ENCODE assay signal across 1 cellular context in the genomic region with DNA sequence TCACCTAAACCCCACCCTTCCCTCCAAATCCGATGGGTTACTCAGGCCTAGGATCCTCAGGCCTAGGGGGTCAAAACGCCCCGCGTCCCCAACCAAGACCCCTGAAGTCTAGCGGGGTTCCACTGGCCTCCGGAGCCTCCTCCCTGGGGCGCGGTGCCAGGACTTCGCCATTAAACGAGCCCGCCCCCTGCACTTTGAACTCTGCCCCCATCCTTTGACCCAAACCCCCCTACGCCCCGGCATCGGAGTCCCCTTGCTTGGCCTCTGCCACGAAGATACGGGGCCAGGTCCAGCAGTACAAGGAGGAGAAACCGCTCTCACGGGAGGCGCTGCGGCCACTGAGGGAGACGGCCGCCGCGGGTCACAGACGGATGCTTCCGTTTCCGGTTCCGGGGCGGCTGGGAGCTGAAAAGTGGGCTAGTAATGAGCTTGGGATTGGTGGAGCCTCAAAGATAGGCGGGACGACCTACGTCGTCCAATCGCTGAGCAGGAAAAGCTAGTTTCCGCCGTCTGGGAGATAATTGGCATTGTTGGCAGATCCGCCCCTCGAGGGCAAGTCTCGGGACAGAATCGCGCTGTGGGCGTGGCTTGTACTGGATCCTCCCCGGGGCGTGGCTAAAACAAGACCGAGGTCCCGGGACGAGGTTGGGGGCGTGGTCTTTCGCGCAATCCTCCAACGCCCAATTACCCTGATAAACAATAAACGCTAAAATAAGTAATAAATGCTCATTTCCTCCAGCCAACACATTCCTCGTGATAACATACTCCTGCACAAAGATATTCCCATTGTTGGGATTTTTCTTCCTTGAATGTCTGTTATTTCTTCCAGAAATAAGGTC.
TF ChIP-seq lines count a peak whose summit lies in the region.

No MANE protein-coding gene starts in this region.

TF ChIP-seq in HepG2, 621 proteins besides CTCF, POLR2A, EP300 and RAD21 (continued from another document and continues in another):
- TF ChIP-seq, protein P1, sequence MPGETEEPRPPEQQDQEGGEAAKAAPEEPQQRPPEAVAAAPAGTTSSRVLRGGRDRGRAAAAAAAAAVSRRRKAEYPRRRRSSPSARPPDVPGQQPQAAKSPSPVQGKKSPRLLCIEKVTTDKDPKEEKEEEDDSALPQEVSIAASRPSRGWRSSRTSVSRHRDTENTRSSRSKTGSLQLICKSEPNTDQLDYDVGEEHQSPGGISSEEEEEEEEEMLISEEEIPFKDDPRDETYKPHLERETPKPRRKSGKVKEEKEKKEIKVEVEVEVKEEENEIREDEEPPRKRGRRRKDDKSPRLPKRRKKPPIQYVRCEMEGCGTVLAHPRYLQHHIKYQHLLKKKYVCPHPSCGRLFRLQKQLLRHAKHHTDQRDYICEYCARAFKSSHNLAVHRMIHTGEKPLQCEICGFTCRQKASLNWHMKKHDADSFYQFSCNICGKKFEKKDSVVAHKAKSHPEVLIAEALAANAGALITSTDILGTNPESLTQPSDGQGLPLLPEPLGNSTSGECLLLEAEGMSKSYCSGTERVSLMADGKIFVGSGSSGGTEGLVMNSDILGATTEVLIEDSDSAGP (CRISPR knock-in tag; IDR thresholded peaks at IDR 0.05; ENCODE audit: borderline replicate concordance), result peak; percentile 69; the same call in 1 of the 2 replicates
- TF ChIP-seq ZBTB7A (CRISPR knock-in tag; IDR thresholded peaks at IDR 0.05) (no peak), NBN (conservative IDR thresholded peaks at IDR 0.05) (no peak), ZFX (CRISPR knock-in tag; IDR thresholded peaks at IDR 0.05; ENCODE audit: low read depth) (peak; percentile 88), ZNF441 (CRISPR knock-in tag; IDR thresholded peaks at IDR 0.05; ENCODE audit: borderline replicate concordance) (no peak; the same call in none of the 2 replicates), ZNF772 (CRISPR knock-in tag; IDR thresholded peaks at IDR 0.05) (peak; percentile 77), PRPF4 (IDR thresholded peaks at IDR 0.05; ENCODE audit: low read depth, low read length, poor library complexity, severe bottlenecking) (no peak), ZNF768 (CRISPR knock-in tag; IDR thresholded peaks at IDR 0.05) (peak; percentile 47; the same call in 1 of the 2 replicates), ZNF724P (CRISPR knock-in tag; IDR thresholded peaks at IDR 0.05; ENCODE audit: borderline replicate concordance) (no peak), PAWR (CRISPR knock-in tag; IDR thresholded peaks at IDR 0.05; ENCODE audit: borderline replicate concordance) (no peak), IRX3 (CRISPR knock-in tag; IDR thresholded peaks at IDR 0.05; ENCODE audit: borderline replicate concordance, low read depth) (no peak), SRSF4 (IDR thresholded peaks at IDR 0.05; ENCODE audit: low read depth, low read length, poor library complexity, severe bottlenecking) (no peak), ZNF17 (CRISPR knock-in tag; IDR thresholded peaks at IDR 0.05) (no peak), NFYC (CRISPR knock-in tag; IDR thresholded peaks at IDR 0.05) (peak; percentile 92), ZNF776 (CRISPR knock-in tag; IDR thresholded peaks at IDR 0.05) (0 out of 2 replicates have a peak, but pooled peaks have one; percentile 61), SNAI1 (CRISPR knock-in tag; IDR thresholded peaks at IDR 0.05; ENCODE audit: borderline replicate concordance) (0 out of 2 replicates have a peak, but pooled peaks have one; percentile 44), TEAD3 (CRISPR knock-in tag; optimal IDR thresholded peaks at IDR 0.05; ENCODE audit: borderline replicate concordance) (no peak), CBX1 (IDR thresholded peaks at IDR 0.05; ENCODE audit: low read depth) (no peak), SOX13 (IDR thresholded peaks at IDR 0.05) (no peak), SOX13 (CRISPR knock-in tag; conservative IDR thresholded peaks at IDR 0.05 in 1 of 2, IDR thresholded peaks at IDR 0.05 in 1 of 2) (peak; percentile 30 to 46; a peak in 1 of 4 replicates), MATR3 (CRISPR knock-in tag; IDR thresholded peaks at IDR 0.05) (no peak), ZFP36L1 (CRISPR knock-in tag; IDR thresholded peaks at IDR 0.05) (no peak), ATF1 (CRISPR knock-in tag; IDR thresholded peaks at IDR 0.05) (0 out of 2 replicates have a peak, but pooled peaks have one; percentile 83), PHF20 (CRISPR knock-in tag; IDR thresholded peaks at IDR 0.05) (peak; percentile 90), GTF3A (CRISPR knock-in tag; conservative IDR thresholded peaks at IDR 0.05) (no peak), HOXA9 (CRISPR knock-in tag; IDR thresholded peaks at IDR 0.05; ENCODE audit: borderline replicate concordance) (no peak), ZNF644 (CRISPR knock-in tag; IDR thresholded peaks at IDR 0.05; ENCODE audit: low read depth) (no peak), ZBTB8A (CRISPR knock-in tag; IDR thresholded peaks at IDR 0.05; ENCODE audit: borderline replicate concordance, low read depth) (no peak), EHMT2 (IDR thresholded peaks at IDR 0.05; ENCODE audit: borderline replicate concordance, low read depth, low read length) (no peak), PAF1 (CRISPR knock-in tag; IDR thresholded peaks at IDR 0.05) (no peak), ZNF780A (CRISPR knock-in tag; IDR thresholded peaks at IDR 0.05) (no peak), PAX8 (CRISPR knock-in tag; IDR thresholded peaks at IDR 0.05; ENCODE audit: borderline replicate concordance) (no peak), ZNF274 (CRISPR knock-in tag; IDR thresholded peaks at IDR 0.05) (no peak), POLR2AphosphoS5 (IDR thresholded peaks at IDR 0.05; ENCODE audit: low read depth, low read length) (peak; percentile 97), MAFG (CRISPR knock-in tag; IDR thresholded peaks at IDR 0.05) (no peak), ZBTB38 (CRISPR knock-in tag; IDR thresholded peaks at IDR 0.05) (peak; percentile 56; the same call in 1 of the 2 replicates), SRSF9 (IDR thresholded peaks at IDR 0.05; ENCODE audit: borderline replicate concordance, insufficient read depth, low read depth, low read length, poor library complexity, severe bottlenecking) (no peak), ZNF841 (CRISPR knock-in tag; IDR thresholded peaks at IDR 0.05; ENCODE audit: borderline replicate concordance) (no peak), ZNF850 (CRISPR knock-in tag; conservative IDR thresholded peaks at IDR 0.05) (no peak), YEATS4 (CRISPR knock-in tag; IDR thresholded peaks at IDR 0.05; ENCODE audit: borderline replicate concordance) (peak; percentile 61; the same call in 1 of the 2 replicates), DNMT3B (CRISPR knock-in tag; conservative IDR thresholded peaks at IDR 0.05) (no peak)
- TF ChIP-seq, protein P2, sequence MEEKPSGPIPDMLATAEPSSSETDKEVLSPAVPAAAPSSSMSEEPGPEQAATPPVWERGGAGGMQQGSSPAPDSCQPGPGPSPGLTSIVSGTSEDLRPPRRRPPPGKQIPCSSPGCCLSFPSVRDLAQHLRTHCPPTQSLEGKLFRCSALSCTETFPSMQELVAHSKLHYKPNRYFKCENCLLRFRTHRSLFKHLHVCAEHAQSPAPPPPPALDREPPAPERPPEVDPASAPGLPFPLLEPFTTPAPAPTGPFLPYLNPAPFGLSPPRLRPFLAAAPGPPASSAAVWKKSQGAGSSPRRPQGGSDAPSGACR (CRISPR knock-in tag; IDR thresholded peaks at IDR 0.05), result 0 out of 2 replicates have a peak, but pooled peaks have one; percentile 18
- TF ChIP-seq, protein P3, sequence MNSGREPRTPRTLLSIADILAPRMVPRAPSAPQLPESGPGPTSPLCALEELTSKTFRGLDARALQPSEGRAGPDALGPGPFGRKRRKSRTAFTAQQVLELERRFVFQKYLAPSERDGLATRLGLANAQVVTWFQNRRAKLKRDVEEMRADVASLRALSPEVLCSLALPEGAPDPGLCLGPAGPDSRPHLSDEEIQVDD (CRISPR knock-in tag; IDR thresholded peaks at IDR 0.05; ENCODE audit: borderline replicate concordance), result no peak
- TF ChIP-seq, protein P4, sequence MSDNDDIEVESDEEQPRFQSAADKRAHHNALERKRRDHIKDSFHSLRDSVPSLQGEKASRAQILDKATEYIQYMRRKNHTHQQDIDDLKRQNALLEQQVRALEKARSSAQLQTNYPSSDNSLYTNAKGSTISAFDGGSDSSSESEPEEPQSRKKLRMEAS (IDR thresholded peaks at IDR 0.05), result peak; percentile 26; the same call in 1 of the 2 replicates
- TF ChIP-seq, protein P5, sequence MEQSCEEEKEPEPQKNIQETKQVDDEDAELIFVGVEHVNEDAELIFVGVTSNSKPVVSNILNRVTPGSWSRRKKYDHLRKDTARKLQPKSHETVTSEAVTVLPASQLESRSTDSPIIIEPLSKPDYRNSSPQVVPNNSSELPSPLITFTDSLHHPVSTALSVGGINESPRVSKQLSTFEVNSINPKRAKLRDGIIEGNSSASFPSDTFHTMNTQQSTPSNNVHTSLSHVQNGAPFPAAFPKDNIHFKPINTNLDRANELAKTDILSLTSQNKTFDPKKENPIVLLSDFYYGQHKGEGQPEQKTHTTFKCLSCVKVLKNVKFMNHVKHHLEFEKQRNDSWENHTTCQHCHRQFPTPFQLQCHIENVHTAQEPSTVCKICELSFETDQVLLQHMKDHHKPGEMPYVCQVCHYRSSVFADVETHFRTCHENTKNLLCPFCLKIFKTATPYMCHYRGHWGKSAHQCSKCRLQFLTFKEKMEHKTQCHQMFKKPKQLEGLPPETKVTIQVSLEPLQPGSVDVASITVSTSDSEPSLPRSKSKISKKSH (CRISPR knock-in tag; IDR thresholded peaks at IDR 0.05; ENCODE audit: borderline replicate concordance), result peak; percentile 72; the same call in 1 of the 2 replicates
- TF ChIP-seq, protein P6, sequence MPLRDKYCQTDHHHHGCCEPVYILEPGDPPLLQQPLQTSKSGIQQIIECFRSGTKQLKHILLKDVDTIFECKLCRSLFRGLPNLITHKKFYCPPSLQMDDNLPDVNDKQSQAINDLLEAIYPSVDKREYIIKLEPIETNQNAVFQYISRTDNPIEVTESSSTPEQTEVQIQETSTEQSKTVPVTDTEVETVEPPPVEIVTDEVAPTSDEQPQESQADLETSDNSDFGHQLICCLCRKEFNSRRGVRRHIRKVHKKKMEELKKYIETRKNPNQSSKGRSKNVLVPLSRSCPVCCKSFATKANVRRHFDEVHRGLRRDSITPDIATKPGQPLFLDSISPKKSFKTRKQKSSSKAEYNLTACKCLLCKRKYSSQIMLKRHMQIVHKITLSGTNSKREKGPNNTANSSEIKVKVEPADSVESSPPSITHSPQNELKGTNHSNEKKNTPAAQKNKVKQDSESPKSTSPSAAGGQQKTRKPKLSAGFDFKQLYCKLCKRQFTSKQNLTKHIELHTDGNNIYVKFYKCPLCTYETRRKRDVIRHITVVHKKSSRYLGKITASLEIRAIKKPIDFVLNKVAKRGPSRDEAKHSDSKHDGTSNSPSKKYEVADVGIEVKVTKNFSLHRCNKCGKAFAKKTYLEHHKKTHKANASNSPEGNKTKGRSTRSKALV (CRISPR knock-in tag; IDR thresholded peaks at IDR 0.05), result no peak
- TF ChIP-seq, protein P7, sequence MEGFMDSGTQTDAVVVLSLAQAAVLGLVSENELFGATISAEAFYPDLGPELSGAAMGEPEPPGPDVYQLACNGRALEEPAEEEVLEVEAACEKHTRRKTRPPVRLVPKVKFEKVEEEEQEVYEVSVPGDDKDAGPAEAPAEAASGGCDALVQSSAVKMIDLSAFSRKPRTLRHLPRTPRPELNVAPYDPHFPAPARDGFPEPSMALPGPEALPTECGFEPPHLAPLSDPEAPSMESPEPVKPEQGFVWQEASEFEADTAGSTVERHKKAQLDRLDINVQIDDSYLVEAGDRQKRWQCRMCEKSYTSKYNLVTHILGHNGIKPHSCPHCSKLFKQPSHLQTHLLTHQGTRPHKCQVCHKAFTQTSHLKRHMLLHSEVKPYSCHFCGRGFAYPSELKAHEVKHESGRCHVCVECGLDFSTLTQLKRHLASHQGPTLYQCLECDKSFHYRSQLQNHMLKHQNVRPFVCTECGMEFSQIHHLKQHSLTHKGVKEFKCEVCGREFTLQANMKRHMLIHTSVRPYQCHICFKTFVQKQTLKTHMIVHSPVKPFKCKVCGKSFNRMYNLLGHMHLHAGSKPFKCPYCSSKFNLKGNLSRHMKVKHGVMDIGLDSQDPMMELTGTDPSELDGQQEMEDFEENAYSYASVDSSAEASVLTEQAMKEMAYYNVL (CRISPR knock-in tag; IDR thresholded peaks at IDR 0.05; ENCODE audit: borderline replicate concordance), result peak; percentile 78
- TF ChIP-seq, protein P8, sequence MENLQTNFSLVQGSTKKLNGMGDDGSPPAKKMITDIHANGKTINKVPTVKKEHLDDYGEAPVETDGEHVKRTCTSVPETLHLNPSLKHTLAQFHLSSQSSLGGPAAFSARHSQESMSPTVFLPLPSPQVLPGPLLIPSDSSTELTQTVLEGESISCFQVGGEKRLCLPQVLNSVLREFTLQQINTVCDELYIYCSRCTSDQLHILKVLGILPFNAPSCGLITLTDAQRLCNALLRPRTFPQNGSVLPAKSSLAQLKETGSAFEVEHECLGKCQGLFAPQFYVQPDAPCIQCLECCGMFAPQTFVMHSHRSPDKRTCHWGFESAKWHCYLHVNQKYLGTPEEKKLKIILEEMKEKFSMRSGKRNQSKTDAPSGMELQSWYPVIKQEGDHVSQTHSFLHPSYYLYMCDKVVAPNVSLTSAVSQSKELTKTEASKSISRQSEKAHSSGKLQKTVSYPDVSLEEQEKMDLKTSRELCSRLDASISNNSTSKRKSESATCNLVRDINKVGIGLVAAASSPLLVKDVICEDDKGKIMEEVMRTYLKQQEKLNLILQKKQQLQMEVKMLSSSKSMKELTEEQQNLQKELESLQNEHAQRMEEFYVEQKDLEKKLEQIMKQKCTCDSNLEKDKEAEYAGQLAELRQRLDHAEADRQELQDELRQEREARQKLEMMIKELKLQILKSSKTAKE (CRISPR knock-in tag; IDR thresholded peaks at IDR 0.05; ENCODE audit: borderline replicate concordance), result no peak
- TF ChIP-seq, protein P9, sequence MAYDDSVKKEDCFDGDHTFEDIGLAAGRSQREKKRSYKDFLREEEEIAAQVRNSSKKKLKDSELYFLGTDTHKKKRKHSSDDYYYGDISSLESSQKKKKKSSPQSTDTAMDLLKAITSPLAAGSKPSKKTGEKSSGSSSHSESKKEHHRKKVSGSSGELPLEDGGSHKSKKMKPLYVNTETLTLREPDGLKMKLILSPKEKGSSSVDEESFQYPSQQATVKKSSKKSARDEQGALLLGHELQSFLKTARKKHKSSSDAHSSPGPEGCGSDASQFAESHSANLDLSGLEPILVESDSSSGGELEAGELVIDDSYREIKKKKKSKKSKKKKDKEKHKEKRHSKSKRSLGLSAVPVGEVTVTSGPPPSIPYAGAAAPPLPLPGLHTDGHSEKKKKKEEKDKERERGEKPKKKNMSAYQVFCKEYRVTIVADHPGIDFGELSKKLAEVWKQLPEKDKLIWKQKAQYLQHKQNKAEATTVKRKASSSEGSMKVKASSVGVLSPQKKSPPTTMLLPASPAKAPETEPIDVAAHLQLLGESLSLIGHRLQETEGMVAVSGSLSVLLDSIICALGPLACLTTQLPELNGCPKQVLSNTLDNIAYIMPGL (CRISPR knock-in tag; IDR thresholded peaks at IDR 0.05; ENCODE audit: borderline replicate concordance in 1 of 2, low read depth in 1 of 2), result peak in 1 of 2 experiments; percentile 84; a peak in 2 of 4 replicates
- TF ChIP-seq, protein P10, sequence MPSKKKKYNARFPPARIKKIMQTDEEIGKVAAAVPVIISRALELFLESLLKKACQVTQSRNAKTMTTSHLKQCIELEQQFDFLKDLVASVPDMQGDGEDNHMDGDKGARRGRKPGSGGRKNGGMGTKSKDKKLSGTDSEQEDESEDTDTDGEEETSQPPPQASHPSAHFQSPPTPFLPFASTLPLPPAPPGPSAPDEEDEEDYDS (CRISPR knock-in tag; IDR thresholded peaks at IDR 0.05), result peak; percentile 80; the same call in 1 of the 2 replicates
- TF ChIP-seq, protein P11, sequence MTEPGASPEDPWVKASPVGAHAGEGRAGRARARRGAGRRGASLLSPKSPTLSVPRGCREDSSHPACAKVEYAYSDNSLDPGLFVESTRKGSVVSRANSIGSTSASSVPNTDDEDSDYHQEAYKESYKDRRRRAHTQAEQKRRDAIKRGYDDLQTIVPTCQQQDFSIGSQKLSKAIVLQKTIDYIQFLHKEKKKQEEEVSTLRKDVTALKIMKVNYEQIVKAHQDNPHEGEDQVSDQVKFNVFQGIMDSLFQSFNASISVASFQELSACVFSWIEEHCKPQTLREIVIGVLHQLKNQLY (CRISPR knock-in tag; IDR thresholded peaks at IDR 0.05), result no peak
